ENCODE assay signal across 9 cellular contexts in genomic region chr1:59243978-59244377, GRCh38.
"Had no signal": no experiment of that assay in that cellular context is flagged by ENCODE, and none has a peak within 500 bp of the region (broad histone marks: within the 10 kb centered on the region; RNA-seq: fewer than 3 reads in every experiment).

No MANE protein-coding gene starts in this region.

- H3K9ac ChIP-seq: GM23248 had no signal

- DNase-seq: GM23248, GOT3, H7, HFFc6, IMR-90, KBM-7 had no signal

- H3K4me3 Mint-ChIP-seq: HFFc6 had no signal

- H3K9me3 ChIP-seq: HAP-1 had no signal

- H3K4me3 ChIP-seq: GM23248, HAP-1 had no signal

- H3K27ac ChIP-seq: GM23248, HL-60 had no signal

- ATAC-seq: HCT116 had no signal

- H3K27ac Mint-ChIP-seq: HFFc6 had no signal

- H3K4me1 ChIP-seq: HAP-1 had no signal

- H3K36me3 ChIP-seq: HAP-1 had no signal

- H2AFZ ChIP-seq: GM23248 had no signal
